8 cellular contexts compared by ENCODE assay signal in the genomic region with DNA sequence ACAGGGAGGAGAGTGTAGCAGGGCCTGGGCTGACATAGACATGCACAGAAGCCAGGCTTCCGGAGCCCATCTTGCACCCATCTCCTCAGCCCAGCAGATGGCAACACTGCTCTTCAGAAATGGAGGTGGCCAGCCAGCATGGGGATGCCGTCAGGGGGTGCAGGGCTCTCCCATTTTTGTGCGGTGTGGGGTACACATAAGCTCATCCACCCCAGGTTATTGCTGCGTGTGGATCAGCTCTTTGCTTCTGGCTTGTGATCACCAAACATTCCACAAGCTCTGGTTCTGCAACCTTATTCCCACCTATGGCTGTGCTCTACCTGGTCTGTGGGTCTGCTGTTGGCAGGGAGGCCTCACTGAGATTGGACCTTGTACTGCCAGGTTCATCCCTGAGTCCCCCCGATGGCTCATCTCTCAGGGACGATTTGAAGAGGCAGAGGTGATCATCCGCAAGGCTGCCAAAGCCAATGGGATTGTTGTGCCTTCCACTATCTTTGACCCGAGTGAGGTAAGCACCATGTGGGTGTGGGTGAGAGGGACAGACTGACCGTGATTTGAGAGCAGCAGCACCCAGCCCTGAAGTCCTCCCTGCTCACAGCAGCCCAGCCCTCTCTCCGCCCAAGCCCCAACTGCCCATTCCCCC. TPM values are rescaled to one million over a fixed set of nuclear protein-coding genes. Genes with fewer than 3 reads are reported as not detected.
A peak's percentile ranks its signal among the peaks of the same experiment; 100 is the strongest.
DNase-seq lines count a peak whose midpoint lies in the region; ATAC-seq, FAIRE-seq and TF ChIP-seq lines count a peak whose summit lies in the region.

No MANE protein-coding gene starts in this region.

- peak overlapping the region; percentile 83 for H4K8ac ChIP-seq in mesenchymal stem cell (ENCODE audit: low read length)

- no peak overlapping the region for H2AFZ ChIP-seq in mesenchymal stem cell (ENCODE audit: low read depth, low read length)

- no peak overlapping the region for H3K4me3 Mint-ChIP-seq in activated CD4-positive, alpha-beta memory T cell treated with anti-CD3 and anti-CD28 coated beads, Interleukin-2, amount 10 ng/mL, durations not matched to agents 7 days and 5 days

- H4K91ac ChIP-seq in mesenchymal stem cell (ENCODE audit: low read length) = peak overlapping the region; percentile 10

- ATAC-seq in A549 = peak; percentile 66 to 82
- ATAC-seq in GM18499 (IDR thresholded peaks at IDR 0.05; ENCODE audit: insufficient read depth, unreplicated experiment) = peak; percentile 77
- peak; percentile 95 for ATAC-seq in HG02870 (IDR thresholded peaks at IDR 0.05; ENCODE audit: unreplicated experiment)

- POLR2A ChIA-PET in A549 (lab: Yijun Ruan, JAX) = interaction anchor here (0.7 to 4.5 kb wide), 2 partner anchors 24 to 110 kb away, joined by 3 to 49 read pairs; no protein-coding TSS in a partner anchor
- POLR2A ChIA-PET in activated CD4-positive, alpha-beta memory T cell treated with anti-CD3 and anti-CD28 coated beads, Interleukin-2, amount 10 ng/mL, durations not matched to agents 7 days and 5 days (lab: Charles Lee) = interaction anchor here (0.6 to 12.1 kb wide), 11 partner anchors 24 to 139 kb away, joined by 3 to 138 read pairs (median 5); a partner anchor contains a TSS

- peak; percentile 96 for TF ChIP-seq RAD21 in A549 (conservative IDR thresholded peaks at IDR 0.05 in 1 of 2, IDR thresholded peaks at IDR 0.05 in 1 of 2)

- CTCF ChIA-PET in A549 (lab: Yijun Ruan, JAX) = interaction anchor here (0.6 to 11.6 kb wide), 67 partner anchors 8 to 499 kb away, joined by 3 to 217 read pairs (median 5); a partner anchor contains a TSS
- CTCF ChIA-PET in activated CD4-positive, alpha-beta memory T cell treated with anti-CD3 and anti-CD28 coated beads, Interleukin-2, amount 10 ng/mL, durations not matched to agents 7 days and 5 days (lab: Charles Lee) = interaction anchor here (0.6 to 10.8 kb wide), 32 partner anchors 8 to 441 kb away, joined by 3 to 333 read pairs (median 5); a partner anchor contains a TSS

- H3K36me3 Mint-ChIP-seq in activated CD4-positive, alpha-beta memory T cell treated with anti-CD3 and anti-CD28 coated beads, Interleukin-2, amount 10 ng/mL, durations not matched to agents 7 days and 5 days (ENCODE audit: low read depth) = peaks cover 4% of the 10 kb centered on the region

- no peak overlapping the region for H3K23ac ChIP-seq in mesenchymal stem cell (ENCODE audit: low read length in 2 of 2)

- peak overlapping the region; percentile 67 to 77 for H3K18ac ChIP-seq in mesenchymal stem cell (ENCODE audit: low read depth in 1 of 2, low read length in 2 of 2)

- H3K79me1 ChIP-seq in mesenchymal stem cell (replicated peaks; ENCODE audit: low read length, poor library complexity, severe bottlenecking) = peaks cover 7% of the 10 kb centered on the region

- peak overlapping the region; percentile 43 for H3K9ac ChIP-seq in mesenchymal stem cell (ENCODE audit: low read length)

- H3K4me3 ChIP-seq in A549 (no peak overlapping the region), mesenchymal stem cell (ENCODE audit: insufficient read depth in 1 of 2, low read depth in 1 of 2, low read length in 2 of 2) (no peak overlapping the region)

- H3K4me1 ChIP-seq in A549 = peaks cover 66% of the 10 kb centered on the region
- peaks cover 34% of the 10 kb centered on the region for H3K4me1 ChIP-seq in mesenchymal stem cell (ENCODE audit: control insufficient read depth, insufficient read depth, low read depth, low read length)

- peaks cover 0 to 25% of the 10 kb centered on the region in 2 experiments for H3K36me3 ChIP-seq in mesenchymal stem cell (ENCODE audit: control insufficient read depth in 1 of 2, insufficient read depth in 2 of 2, low read depth in 1 of 2, low read length in 2 of 2)

- H3K4ac ChIP-seq in mesenchymal stem cell (ENCODE audit: low read depth in 1 of 2, low read length in 2 of 2) = peak overlapping the region; percentile 26 to 87

- TF ChIP-seq EP300 in A549 (IDR thresholded peaks at IDR 0.05) = no peak

- DNase-seq in A549 (ENCODE audit: low read depth in 1 of 2, low spot score in 1 of 2) (peak; percentile 80 to 81), NCI-H748 treated with DMSO at 0.1 percent for 48 hours (lab: John Stamatoyannopoulos, UW) (peak; percentile 56), mesenchymal stem cell (peak; percentile 82)
- peak; percentile 83 for DNase-seq in activated CD4-positive, alpha-beta memory T cell treated with anti-CD3 and anti-CD28 coated beads, Interleukin-2, amount 10 ng/mL, durations not matched to agents 7 days and 5 days
- DNase-seq in effector CD4-positive, alpha-beta T cell = peak; percentile 66
- peak; percentile 47 for DNase-seq in stimulated activated CD8-positive, alpha-beta memory T cell treated with anti-CD3 and anti-CD28 coated beads, Interleukin-15, amount 100 ng/mL, for 1 hour (ENCODE audit: low read depth)

- peak overlapping the region; percentile 67 for H2BK5ac ChIP-seq in mesenchymal stem cell (ENCODE audit: low read depth, low read length, poor library complexity, severe bottlenecking)

- H2BK12ac ChIP-seq in mesenchymal stem cell (ENCODE audit: low read length in 2 of 2) = peak overlapping the region; percentile 93 to 99

- TF ChIP-seq POLR2A in A549 (IDR thresholded peaks at IDR 0.05; ENCODE audit: low read length) = no peak

- H3K27ac Mint-ChIP-seq in activated CD4-positive, alpha-beta memory T cell treated with anti-CD3 and anti-CD28 coated beads, Interleukin-2, amount 10 ng/mL, durations not matched to agents 7 days and 5 days = peak overlapping the region; percentile 31

- H2AK5ac ChIP-seq in mesenchymal stem cell (ENCODE audit: low read length, severe bottlenecking) = peak overlapping the region; percentile 72

- peak; percentile 91 for TF ChIP-seq CTCF in A549 (IDR thresholded peaks at IDR 0.05)

- peak overlapping the region; percentile 92 to 94 for H3K27ac ChIP-seq in A549
- H3K27ac ChIP-seq in mesenchymal stem cell (ENCODE audit: low read length, poor library complexity, severe bottlenecking) = peak overlapping the region; percentile 99

- H3K9me3 Mint-ChIP-seq in activated CD4-positive, alpha-beta memory T cell treated with anti-CD3 and anti-CD28 coated beads, Interleukin-2, amount 10 ng/mL, durations not matched to agents 7 days and 5 days = no peaks in the 10 kb centered on the region

- peak overlapping the region; percentile 29 for H2BK120ac ChIP-seq in mesenchymal stem cell (ENCODE audit: low read depth, low read length)

- FAIRE-seq in A549 (lab: Jason Lieb, UNC) = no peak

- H3K4me2 ChIP-seq in A549 (peak overlapping the region; percentile 79), mesenchymal stem cell (ENCODE audit: low read length, poor library complexity, severe bottlenecking) (no peak overlapping the region)

- H2BK15ac ChIP-seq in mesenchymal stem cell (ENCODE audit: low read depth, poor library complexity, severe bottlenecking) = no peak overlapping the region

- peaks cover 52% of the 10 kb centered on the region for H3K4me1 Mint-ChIP-seq in activated CD4-positive, alpha-beta memory T cell treated with anti-CD3 and anti-CD28 coated beads, Interleukin-2, amount 10 ng/mL, durations not matched to agents 7 days and 5 days

- H3K14ac ChIP-seq in mesenchymal stem cell (ENCODE audit: low read length in 2 of 2) = peak overlapping the region in 1 of 2 experiments; percentile 93

- no peaks in the 10 kb centered on the region for H3K27me3 ChIP-seq in mesenchymal stem cell (ENCODE audit: control insufficient read depth in 1 of 2, insufficient read depth in 1 of 2, low read length in 2 of 2)

- WGBS in A549 (ENCODE audit: missing lambda C conversion rate) = 17% methylated on average over 10 of the region's 10 CpGs
- WGBS in mesenchymal stem cell = 44% methylated on average over 9 of the region's 10 CpGs

- no peaks in the 10 kb centered on the region for H3K9me3 ChIP-seq in A549
- H3K9me3 ChIP-seq in mesenchymal stem cell (ENCODE audit: control insufficient read depth, low read length) = no peaks in the 10 kb centered on the region

- no peaks in the 10 kb centered on the region for H3K27me3 Mint-ChIP-seq in activated CD4-positive, alpha-beta memory T cell treated with anti-CD3 and anti-CD28 coated beads, Interleukin-2, amount 10 ng/mL, durations not matched to agents 7 days and 5 days

TF ChIP-seq in A549, 52 proteins besides CTCF, POLR2A, EP300 and RAD21 (continues in another document):
- TF ChIP-seq EHMT2 (IDR thresholded peaks at IDR 0.05; ENCODE audit: low read depth) (no peak), SMC3 (IDR thresholded peaks at IDR 0.05) (peak; percentile 89), FOSB (CRISPR knock-in tag; IDR thresholded peaks at IDR 0.05) (no peak), JUN (IDR thresholded peaks at IDR 0.05) (no peak), ESRRA (IDR thresholded peaks at IDR 0.05; ENCODE audit: borderline replicate concordance, low read length) (no peak), KDM5A (IDR thresholded peaks at IDR 0.05) (no peak), POLR2AphosphoS2 (conservative IDR thresholded peaks at IDR 0.05; ENCODE audit: low read length) (no peak)
- TF ChIP-seq, protein P1, sequence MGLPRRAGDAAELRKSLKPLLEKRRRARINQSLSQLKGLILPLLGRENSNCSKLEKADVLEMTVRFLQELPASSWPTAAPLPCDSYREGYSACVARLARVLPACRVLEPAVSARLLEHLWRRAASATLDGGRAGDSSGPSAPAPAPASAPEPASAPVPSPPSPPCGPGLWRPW (IDR thresholded peaks at IDR 0.05) = no peak
- TF ChIP-seq, protein P2, sequence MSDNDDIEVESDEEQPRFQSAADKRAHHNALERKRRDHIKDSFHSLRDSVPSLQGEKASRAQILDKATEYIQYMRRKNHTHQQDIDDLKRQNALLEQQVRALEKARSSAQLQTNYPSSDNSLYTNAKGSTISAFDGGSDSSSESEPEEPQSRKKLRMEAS (IDR thresholded peaks at IDR 0.05) = peak; percentile 48
- TF ChIP-seq, protein P3, sequence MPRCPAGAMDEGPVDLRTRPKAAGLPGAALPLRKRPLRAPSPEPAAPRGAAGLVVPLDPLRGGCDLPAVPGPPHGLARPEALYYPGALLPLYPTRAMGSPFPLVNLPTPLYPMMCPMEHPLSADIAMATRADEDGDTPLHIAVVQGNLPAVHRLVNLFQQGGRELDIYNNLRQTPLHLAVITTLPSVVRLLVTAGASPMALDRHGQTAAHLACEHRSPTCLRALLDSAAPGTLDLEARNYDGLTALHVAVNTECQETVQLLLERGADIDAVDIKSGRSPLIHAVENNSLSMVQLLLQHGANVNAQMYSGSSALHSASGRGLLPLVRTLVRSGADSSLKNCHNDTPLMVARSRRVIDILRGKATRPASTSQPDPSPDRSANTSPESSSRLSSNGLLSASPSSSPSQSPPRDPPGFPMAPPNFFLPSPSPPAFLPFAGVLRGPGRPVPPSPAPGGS (IDR thresholded peaks at IDR 0.05) = no peak

RNA-seq across cellular contexts. Expression of a gene that starts 17.3 kb away (rescaled TPM):
- polyA plus RNA-seq in A549 (2011; rRNA removed) (35.3 and 44.8 TPM in 2 replicates), A549 (2017; fragmentation: RNase III; extraction: RNeasy Plus Mini Kit Qiagen cat#74134 plus additional on column Dnase treatment) (27.4 to 33.2 TPM (median 28.4 TPM) in 3 replicates)
- polyA plus RNA-seq in A549 (2012; cell fraction: cytosol; rRNA removed) = 28.3 and 41.2 TPM in 2 replicates
- 102 and 117 TPM in 2 replicates for polyA plus RNA-seq in A549 (2012; cell fraction: nucleus; rRNA removed)
- 69.1 and 93.8 TPM in 2 replicates for polyA minus RNA-seq in A549 (2011; rRNA and poly(A)+ RNA removed)
- 1 to 10 TPM; 2.7 to 3.3 TPM for total RNA-seq in activated CD4-positive, alpha-beta memory T cell treated with anti-CD3 and anti-CD28 coated beads, Interleukin-2, amount 10 ng/mL, durations not matched to agents 7 days and 5 days
- polyA plus RNA-seq in mesenchymal stem cell (2013, experiment 1 of 2) = 1.7 TPM
- 1.7 TPM for polyA plus RNA-seq in mesenchymal stem cell (2013, experiment 2 of 2)
